ENCODE assay signal across 18 cellular contexts in genomic region chr19:35162471-35163326, GRCh38. TPM values are rescaled to one million over a fixed set of nuclear protein-coding genes. Genes with fewer than 3 reads are reported as not detected.
DNase-seq lines count a peak whose midpoint lies in the region; ATAC-seq, FAIRE-seq and TF ChIP-seq lines count a peak whose summit lies in the region.
"Had no signal": no experiment of that assay in that cellular context is flagged by ENCODE, and none has a peak within 500 bp of the region (broad histone marks: within the 10 kb centered on the region; RNA-seq: fewer than 3 reads in every experiment).

No MANE protein-coding gene starts in this region.

- H3K4me1 Mint-ChIP-seq in stimulated activated naive B cell treated with anti-CD40 and anti-IgM and Interleukin-4, amounts not matched to agents 10 μg/mL and 1 μg/mL and 100 μg/mL, for 72 hours = peaks cover 30 to 60% of the 10 kb centered on the region in 2 donors

- H4K20me1 ChIP-seq in HepG2 (ENCODE audit: insufficient read depth, low read length) (no peaks in the 10 kb centered on the region), OCI-LY7 (ENCODE audit: insufficient read depth, low read length) (no peaks in the 10 kb centered on the region)

- no peak overlapping the region for H3K4me3 Mint-ChIP-seq in stimulated activated naive B cell treated with anti-CD40 and anti-IgM and Interleukin-4, amounts not matched to agents 10 μg/mL and 1 μg/mL and 100 μg/mL, for 72 hours

- H3K27me3 ChIP-seq in HepG2 (ENCODE audit: control insufficient read depth in 1 of 2, insufficient read depth in 2 of 2, low read length in 2 of 2) = peaks cover 1 to 4% of the 10 kb centered on the region in 2 experiments; a peak in 2 of 5 replicates
- no peaks in the 10 kb centered on the region for H3K27me3 ChIP-seq in right lobe of liver

- H3K4me3 ChIP-seq in HepG2 (replicated peaks in 1 of 3; ENCODE audit: insufficient read depth in 1 of 3, low read depth in 2 of 3, low read length in 3 of 3) (no peak overlapping the region), right lobe of liver (no peak overlapping the region), OCI-LY7 (ENCODE audit: low read depth, low read length, poor library complexity, severe bottlenecking) (no peak overlapping the region)

- H3K27ac ChIP-seq in HepG2 (ENCODE audit: extremely low read length, insufficient read depth, low read length) = no peak overlapping the region
- no peak overlapping the region for H3K27ac ChIP-seq in right lobe of liver
- H3K27ac ChIP-seq in epithelial cell of prostate = peak overlapping the region; percentile 69
- H3K27ac ChIP-seq in OCI-LY7 (ENCODE audit: low read depth, low read length, poor library complexity, severe bottlenecking) = no peak overlapping the region

- CTCF ChIA-PET in HepG2 (lab: Yijun Ruan, JAX; ENCODE audit: low intra/inter-chr PET ratio, low total read pairs) (no interaction called here), OCI-LY7 (lab: Charles Lee; ENCODE audit: unreplicated experiment) (interaction anchor here (0.6 to 1.3 kb wide), 2 partner anchors 9 to 21 kb away, joined by 3 to 4 read pairs; partner anchors contain the start of gene FXYD5)

- H3K9me3 ChIP-seq in HepG2 (ENCODE audit: low read length) (peaks cover 20% of the 10 kb centered on the region; the same call in 1 of the 2 replicates), right lobe of liver (no peaks in the 10 kb centered on the region), OCI-LY7 (ENCODE audit: low read length) (peaks cover 20% of the 10 kb centered on the region; the same call in 1 of the 2 replicates)

- H3K9ac ChIP-seq in HepG2 (ENCODE audit: insufficient read depth, low read depth, low read length) = no peak overlapping the region

- 12% methylated on average over 6 of the region's 6 CpGs for WGBS in HepG2 (ENCODE audit: low lambda C conversion rate)
- WGBS in right lobe of liver (ENCODE audit: insufficient coverage, low coverage, low lambda C conversion rate, missing lambda C conversion rate) = 96% methylated on average over 5 of the region's 6 CpGs

- H3K4me2 ChIP-seq in HepG2 (ENCODE audit: low read depth, low read length) (no peak overlapping the region), OCI-LY7 (ENCODE audit: low read length) (no peak overlapping the region)

- TF ChIP-seq EP300 in HepG2 (IDR thresholded peaks at IDR 0.05; ENCODE audit: low read depth in 2 of 2, low read length in 2 of 2) (no peak), HepG2 (CRISPR knock-in tag; IDR thresholded peaks at IDR 0.05; ENCODE audit: borderline replicate concordance) (no peak)

- TF ChIP-seq RAD21 in HepG2 (CRISPR knock-in tag; IDR thresholded peaks at IDR 0.05) = no peak

- POLR2A ChIA-PET in HepG2 (lab: Yijun Ruan, JAX) (no interaction called here), OCI-LY7 (lab: Charles Lee) (no interaction called here)

- H3K4me1 ChIP-seq in HepG2 (ENCODE audit: insufficient read depth, low read length) (peaks cover 6% of the 10 kb centered on the region; the same call in 1 of the 2 replicates), right lobe of liver (peaks cover 0 to 3% (median 0%) of the 10 kb centered on the region in 4 donors), OCI-LY7 (ENCODE audit: insufficient read depth, low read length, poor library complexity, severe bottlenecking) (no peaks in the 10 kb centered on the region)

- no peaks in the 10 kb centered on the region for H3K9me2 ChIP-seq in OCI-LY7 (ENCODE audit: insufficient read depth, low read length)

- in situ Hi-C loops in HepG2 (cut with HindIII; ENCODE audit: extremely low pct_ligation_motif_present, low pct_unique_long_range_greater_than_20kb) = no loop called here

- no peak for ATAC-seq in HepG2
- ATAC-seq in right lobe of liver = no peak
- no peak for ATAC-seq in stimulated activated naive B cell treated with anti-CD40 and anti-IgM and Interleukin-4, amounts not matched to agents 10 μg/mL and 1 μg/mL and 100 μg/mL, for 72 hours (replicated peaks)
- ATAC-seq in HG03196 (IDR thresholded peaks at IDR 0.05; ENCODE audit: unreplicated experiment) = no peak
- ATAC-seq: left lobe of liver had no signal

- H3K79me2 ChIP-seq in HepG2 (ENCODE audit: insufficient read depth, low read length) (no peaks in the 10 kb centered on the region), OCI-LY7 (ENCODE audit: insufficient read depth, low read depth, low read length) (no peaks in the 10 kb centered on the region)

- H3K36me3 Mint-ChIP-seq in stimulated activated naive B cell treated with anti-CD40 and anti-IgM and Interleukin-4, amounts not matched to agents 10 μg/mL and 1 μg/mL and 100 μg/mL, for 72 hours = peaks cover 83 to 96% of the 10 kb centered on the region in 2 donors

- no peaks in the 10 kb centered on the region for H3K27me3 Mint-ChIP-seq in stimulated activated naive B cell treated with anti-CD40 and anti-IgM and Interleukin-4, amounts not matched to agents 10 μg/mL and 1 μg/mL and 100 μg/mL, for 72 hours

- TF ChIP-seq CTCF in HepG2 (CRISPR knock-in tag; IDR thresholded peaks at IDR 0.05) = no peak
- TF ChIP-seq CTCF in right lobe of liver (IDR thresholded peaks at IDR 0.05) = no peak
- no peak for TF ChIP-seq CTCF in OCI-LY7 (conservative IDR thresholded peaks at IDR 0.05; ENCODE audit: low read length)

- TF ChIP-seq POLR2A in HepG2 (IDR thresholded peaks at IDR 0.05; ENCODE audit: insufficient read depth in 1 of 2, low read depth in 2 of 2, low read length in 2 of 2) (no peak), right lobe of liver (IDR thresholded peaks at IDR 0.05) (no peak)

- no peak for DNase-seq in HepG2 (ENCODE audit: low spot score)
- no peak for DNase-seq in right lobe of liver
- peak; percentile 52 for DNase-seq in T1000 (lab: John Stamatoyannopoulos, UW)
- DNase-seq in epithelial cell of prostate (ENCODE audit: low read depth, low spot score) = peak; percentile 83
- no peak for DNase-seq in stimulated activated naive B cell treated with anti-CD40 and anti-IgM and Interleukin-4, amounts not matched to agents 10 μg/mL and 1 μg/mL and 100 μg/mL, for 72 hours
- no peak for DNase-seq in NCI-H146 treated with DMSO at 0.1 percent for 48 hours (lab: John Stamatoyannopoulos, UW; ENCODE audit: unreplicated experiment)
- DNase-seq in OCI-LY7 (ENCODE audit: low spot score) = no peak
- DNase-seq: activated CD4-positive, CD25-positive, alpha-beta regulatory T cell treated with anti-CD3 and anti-CD28 coated beads, Interleukin-2, amount 50 U/mL, for 72 hours; activated naive CD4-positive, alpha-beta T cell treated with anti-CD3 and anti-CD28 coated beads, Interleukin-2, amount 50 U/mL, for 16 hours; AML-193; GF-D8; HCEC 1CT; NCI-H1436; NK-92 treated with Interleukin-12 subunit alpha and Interleukin-12 subunit beta, amount 100 ng/mL, for 24 hours; nucleus accumbens had no signal

- no TSS peak for BruUV-seq in HepG2 (replicated peaks; lab: Mats Ljungman, UMichigan)
- no TSS peak for BruUV-seq in OCI-LY7 (replicated peaks; lab: Mats Ljungman, UMichigan)

- intact Hi-C loops in HepG2 (cut with micrococcal nuclease; ENCODE audit: unreplicated experiment) = no loop called here
- intact Hi-C loops in right lobe of liver (cut with DNase I) = no loop called here
- intact Hi-C loops in OCI-LY7 (cut with micrococcal nuclease; ENCODE audit: unreplicated experiment) = no loop called here

- peak overlapping the region; percentile 56 for H3K27ac Mint-ChIP-seq in stimulated activated naive B cell treated with anti-CD40 and anti-IgM and Interleukin-4, amounts not matched to agents 10 μg/mL and 1 μg/mL and 100 μg/mL, for 72 hours

- FAIRE-seq in HepG2 (lab: Jason Lieb, UNC) = no peak
- FAIRE-seq: GM18507 had no signal

- peaks cover 17 to 27% of the 10 kb centered on the region in 2 donors for H3K9me3 Mint-ChIP-seq in stimulated activated naive B cell treated with anti-CD40 and anti-IgM and Interleukin-4, amounts not matched to agents 10 μg/mL and 1 μg/mL and 100 μg/mL, for 72 hours

- no peaks in the 10 kb centered on the region for H3K36me3 ChIP-seq in HepG2 (replicated peaks in 1 of 2; ENCODE audit: control insufficient read depth in 1 of 2, insufficient read depth in 2 of 2, low read length in 2 of 2)
- H3K36me3 ChIP-seq in right lobe of liver = no peaks in the 10 kb centered on the region
- peaks cover 100% of the 10 kb centered on the region for H3K36me3 ChIP-seq in OCI-LY7 (ENCODE audit: insufficient read depth, low read length)

- no peak overlapping the region for H2AFZ ChIP-seq in HepG2 (ENCODE audit: low read length)
- no peak overlapping the region for H2AFZ ChIP-seq in OCI-LY7 (ENCODE audit: low read length)

RNA-seq across cellular contexts. Expression of gene FXYD5, which starts 8.2 kb away (rescaled TPM):
- total RNA-seq in HepG2 (2016; rRNA removed; fragmentation: Illumina TruSeq; extraction: Trizol) (not detected in 2 replicates), right lobe of liver (10 to 100 TPM in 4 of 6 experiments, 1 to 10 TPM in 2; 5.6 to 23.6 (median 14.2) TPM), OCI-LY7 (2022) (147 and 155 TPM in 2 replicates)
- total RNA-seq in HepG2 (2016; cell fraction: cytosol; rRNA removed; fragmentation: Illumina TruSeq; extraction: Trizol; ENCODE audit: low read depth) = not detected in 2 replicates
- total RNA-seq in HepG2 (2016; cell fraction: insoluble cytoplasmic fraction; rRNA removed; fragmentation: Illumina TruSeq; extraction: Trizol) = not detected in 2 replicates
- total RNA-seq in HepG2 (2016; cell fraction: membrane; rRNA removed; fragmentation: Illumina TruSeq; extraction: Trizol) = not detected in 2 replicates
- total RNA-seq in HepG2 (2016; cell fraction: nucleus; rRNA removed; fragmentation: Illumina TruSeq; extraction: Trizol) = not detected in 2 replicates
- polyA plus RNA-seq in HepG2 (2011; rRNA removed) = 0.65 and 0.91 TPM in 2 replicates
- polyA plus RNA-seq in HepG2 (2011; cell fraction: cytosol; rRNA removed) = 1.2 TPM in 2 replicates
- 0.64 and 1.2 TPM in 2 replicates for polyA plus RNA-seq in HepG2 (2011; cell fraction: nucleus; rRNA removed)
- polyA plus RNA-seq in HepG2 (2012) = 1.1 and 2.2 TPM in 2 replicates
- polyA plus RNA-seq in HepG2 (2016; cell fraction: cytosol; fragmentation: Illumina TruSeq; extraction: Trizol; ENCODE audit: low read depth) = 0.53 and 0.72 TPM in 2 replicates
- polyA plus RNA-seq in HepG2 (2016; cell fraction: insoluble cytoplasmic fraction; fragmentation: Illumina TruSeq; extraction: Trizol; ENCODE audit: low read depth) = 0.29 TPM in 1 of 2 replicates, not detected in the other
- 0.47 TPM in 1 of 2 replicates, not detected in the other for polyA plus RNA-seq in HepG2 (2016; cell fraction: membrane; fragmentation: Illumina TruSeq; extraction: Trizol; ENCODE audit: low read depth)
- polyA plus RNA-seq in HepG2 (2016; cell fraction: nucleus; fragmentation: Illumina TruSeq; extraction: Trizol; ENCODE audit: insufficient read depth, low read depth) = 0.89 TPM in 1 of 2 replicates, not detected in the other
- polyA minus RNA-seq in HepG2 (2011; rRNA and poly(A)+ RNA removed; ENCODE audit: low replicate concordance) = 0.60 and 172 TPM in 2 replicates
- polyA minus RNA-seq in HepG2 (2011; cell fraction: cytosol; rRNA and poly(A)+ RNA removed) = not detected in 2 replicates
- polyA minus RNA-seq in HepG2 (2011; cell fraction: nucleus; rRNA and poly(A)+ RNA removed) = not detected in 2 replicates
- 76.8 and 82.1 TPM in 2 replicates for total RNA-seq in OCI-LY7 (2014; rRNA removed; shearing (Covaris generic))

RNA-seq across cellular contexts. Expression of gene FXYD7, which starts 19.6 kb away (rescaled TPM):
- total RNA-seq in HepG2 (2016; rRNA removed; fragmentation: Illumina TruSeq; extraction: Trizol) = not detected in 2 replicates
- total RNA-seq in HepG2 (2016; cell fraction: cytosol; rRNA removed; fragmentation: Illumina TruSeq; extraction: Trizol; ENCODE audit: low read depth) = not detected in 2 replicates
- total RNA-seq in HepG2 (2016; cell fraction: insoluble cytoplasmic fraction; rRNA removed; fragmentation: Illumina TruSeq; extraction: Trizol) = not detected in 2 replicates
- not detected in 2 replicates for total RNA-seq in HepG2 (2016; cell fraction: membrane; rRNA removed; fragmentation: Illumina TruSeq; extraction: Trizol)
- total RNA-seq in HepG2 (2016; cell fraction: nucleus; rRNA removed; fragmentation: Illumina TruSeq; extraction: Trizol) = not detected in 2 replicates
- polyA plus RNA-seq in HepG2 (2011; rRNA removed) = 0.17 and 0.55 TPM in 2 replicates
- not detected in 2 replicates for polyA plus RNA-seq in HepG2 (2011; cell fraction: cytosol; rRNA removed)
- 2.3 and 3.0 TPM in 2 replicates for polyA plus RNA-seq in HepG2 (2011; cell fraction: nucleus; rRNA removed)
- 0.40 and 0.55 TPM in 2 replicates for polyA plus RNA-seq in HepG2 (2012)
- polyA plus RNA-seq in HepG2 (2016; cell fraction: cytosol; fragmentation: Illumina TruSeq; extraction: Trizol; ENCODE audit: low read depth) = not detected in 2 replicates
- polyA plus RNA-seq in HepG2 (2016; cell fraction: insoluble cytoplasmic fraction; fragmentation: Illumina TruSeq; extraction: Trizol; ENCODE audit: low read depth) = not detected in 2 replicates
- not detected in 2 replicates for polyA plus RNA-seq in HepG2 (2016; cell fraction: membrane; fragmentation: Illumina TruSeq; extraction: Trizol; ENCODE audit: low read depth)
- polyA plus RNA-seq in HepG2 (2016; cell fraction: nucleus; fragmentation: Illumina TruSeq; extraction: Trizol; ENCODE audit: insufficient read depth, low read depth) = not detected in 2 replicates
- 1.1 TPM in 1 of 2 replicates, not detected in the other for polyA minus RNA-seq in HepG2 (2011; rRNA and poly(A)+ RNA removed; ENCODE audit: low replicate concordance)
- polyA minus RNA-seq in HepG2 (2011; cell fraction: cytosol; rRNA and poly(A)+ RNA removed) = not detected in 2 replicates
- polyA minus RNA-seq in HepG2 (2011; cell fraction: nucleus; rRNA and poly(A)+ RNA removed) = not detected in 2 replicates
- under 1 TPM in 1 of 6 experiments, not detected in 5; 0.49 TPM for total RNA-seq in right lobe of liver
- 0.50 and 1.2 TPM in 2 replicates for total RNA-seq in OCI-LY7 (2014; rRNA removed; shearing (Covaris generic))
- total RNA-seq in OCI-LY7 (2022) = 6.1 and 6.3 TPM in 2 replicates

RNA-seq across cellular contexts. Expression of gene FXYD1, which starts 24.1 kb away (rescaled TPM):
- total RNA-seq in HepG2 (2016; rRNA removed; fragmentation: Illumina TruSeq; extraction: Trizol) = not detected in 2 replicates
- 0.81 TPM in 1 of 2 replicates, not detected in the other for total RNA-seq in HepG2 (2016; cell fraction: cytosol; rRNA removed; fragmentation: Illumina TruSeq; extraction: Trizol; ENCODE audit: low read depth)
- total RNA-seq in HepG2 (2016; cell fraction: insoluble cytoplasmic fraction; rRNA removed; fragmentation: Illumina TruSeq; extraction: Trizol) = not detected in 2 replicates
- 0.83 and 1.4 TPM in 2 replicates for total RNA-seq in HepG2 (2016; cell fraction: membrane; rRNA removed; fragmentation: Illumina TruSeq; extraction: Trizol)
- total RNA-seq in HepG2 (2016; cell fraction: nucleus; rRNA removed; fragmentation: Illumina TruSeq; extraction: Trizol) = not detected in 2 replicates
- 27.0 and 31.2 TPM in 2 replicates for polyA plus RNA-seq in HepG2 (2011; rRNA removed)
- 20.2 and 28.4 TPM in 2 replicates for polyA plus RNA-seq in HepG2 (2011; cell fraction: cytosol; rRNA removed)
- polyA plus RNA-seq in HepG2 (2011; cell fraction: nucleus; rRNA removed) = 60.9 and 88.5 TPM in 2 replicates
- 49.0 and 114 TPM in 2 replicates for polyA plus RNA-seq in HepG2 (2012)
- polyA plus RNA-seq in HepG2 (2016; cell fraction: cytosol; fragmentation: Illumina TruSeq; extraction: Trizol; ENCODE audit: low read depth) = 1.3 and 2.3 TPM in 2 replicates
- polyA plus RNA-seq in HepG2 (2016; cell fraction: insoluble cytoplasmic fraction; fragmentation: Illumina TruSeq; extraction: Trizol; ENCODE audit: low read depth) = 1.1 and 1.5 TPM in 2 replicates
- polyA plus RNA-seq in HepG2 (2016; cell fraction: membrane; fragmentation: Illumina TruSeq; extraction: Trizol; ENCODE audit: low read depth) = 0.93 and 1.2 TPM in 2 replicates
- 1.4 and 1.7 TPM in 2 replicates for polyA plus RNA-seq in HepG2 (2016; cell fraction: nucleus; fragmentation: Illumina TruSeq; extraction: Trizol; ENCODE audit: insufficient read depth, low read depth)
- polyA minus RNA-seq in HepG2 (2011; rRNA and poly(A)+ RNA removed; ENCODE audit: low replicate concordance) = 11.9 TPM in 1 of 2 replicates, not detected in the other
- 7.0 and 12.8 TPM in 2 replicates for polyA minus RNA-seq in HepG2 (2011; cell fraction: cytosol; rRNA and poly(A)+ RNA removed)
- 2.5 and 4.8 TPM in 2 replicates for polyA minus RNA-seq in HepG2 (2011; cell fraction: nucleus; rRNA and poly(A)+ RNA removed)
- 100 to 1,000 TPM in 4 of 6 experiments, 10 to 100 TPM in 2; 38.9 to 263 (median 140) TPM for total RNA-seq in right lobe of liver
- total RNA-seq in OCI-LY7 (2014; rRNA removed; shearing (Covaris generic)) = 0.57 and 1.8 TPM in 2 replicates
- total RNA-seq in OCI-LY7 (2022) = 5.5 and 11.5 TPM in 2 replicates

RNA-seq across cellular contexts. Expression of gene LGI4, which starts 27.8 kb away (rescaled TPM):
- total RNA-seq in HepG2 (2016; rRNA removed; fragmentation: Illumina TruSeq; extraction: Trizol) (not detected in 2 replicates), right lobe of liver (1 to 10 TPM in 5 of 6 experiments, under 1 TPM in 1; 0.99 to 2.0 (median 1.5) TPM), OCI-LY7 (2022) (2.7 and 5.9 TPM in 2 replicates)
- not detected in 2 replicates for total RNA-seq in HepG2 (2016; cell fraction: cytosol; rRNA removed; fragmentation: Illumina TruSeq; extraction: Trizol; ENCODE audit: low read depth)
- not detected in 2 replicates for total RNA-seq in HepG2 (2016; cell fraction: insoluble cytoplasmic fraction; rRNA removed; fragmentation: Illumina TruSeq; extraction: Trizol)
- total RNA-seq in HepG2 (2016; cell fraction: membrane; rRNA removed; fragmentation: Illumina TruSeq; extraction: Trizol) = not detected in 2 replicates
- not detected in 2 replicates for total RNA-seq in HepG2 (2016; cell fraction: nucleus; rRNA removed; fragmentation: Illumina TruSeq; extraction: Trizol)
- 2.8 and 4.2 TPM in 2 replicates for polyA plus RNA-seq in HepG2 (2011; rRNA removed)
- 1.2 and 2.3 TPM in 2 replicates for polyA plus RNA-seq in HepG2 (2011; cell fraction: cytosol; rRNA removed)
- 19.3 and 20.3 TPM in 2 replicates for polyA plus RNA-seq in HepG2 (2011; cell fraction: nucleus; rRNA removed)
- polyA plus RNA-seq in HepG2 (2012) = 2.5 and 5.6 TPM in 2 replicates
- not detected in 2 replicates for polyA plus RNA-seq in HepG2 (2016; cell fraction: cytosol; fragmentation: Illumina TruSeq; extraction: Trizol; ENCODE audit: low read depth)
- polyA plus RNA-seq in HepG2 (2016; cell fraction: insoluble cytoplasmic fraction; fragmentation: Illumina TruSeq; extraction: Trizol; ENCODE audit: low read depth) = not detected in 2 replicates
- polyA plus RNA-seq in HepG2 (2016; cell fraction: membrane; fragmentation: Illumina TruSeq; extraction: Trizol; ENCODE audit: low read depth) = not detected in 2 replicates
- not detected in 2 replicates for polyA plus RNA-seq in HepG2 (2016; cell fraction: nucleus; fragmentation: Illumina TruSeq; extraction: Trizol; ENCODE audit: insufficient read depth, low read depth)
- 0.16 and 2.2 TPM in 2 replicates for polyA minus RNA-seq in HepG2 (2011; rRNA and poly(A)+ RNA removed; ENCODE audit: low replicate concordance)
- polyA minus RNA-seq in HepG2 (2011; cell fraction: cytosol; rRNA and poly(A)+ RNA removed) = 0.59 and 0.88 TPM in 2 replicates
- polyA minus RNA-seq in HepG2 (2011; cell fraction: nucleus; rRNA and poly(A)+ RNA removed) = 0.39 and 1.5 TPM in 2 replicates
- total RNA-seq in OCI-LY7 (2014; rRNA removed; shearing (Covaris generic)) = 0.28 and 1.1 TPM in 2 replicates

RNA-seq across cellular contexts. Expression of gene FXYD3, which starts 47.1 kb away (rescaled TPM):
- total RNA-seq in HepG2 (2016; rRNA removed; fragmentation: Illumina TruSeq; extraction: Trizol) (not detected in 2 replicates), right lobe of liver (1 to 10 TPM in 1 of 6 experiments, not detected in 5; 1.0 TPM), OCI-LY7 (2022) (0.88 TPM in 1 of 2 replicates, not detected in the other)
- not detected in 2 replicates for total RNA-seq in HepG2 (2016; cell fraction: cytosol; rRNA removed; fragmentation: Illumina TruSeq; extraction: Trizol; ENCODE audit: low read depth)
- total RNA-seq in HepG2 (2016; cell fraction: insoluble cytoplasmic fraction; rRNA removed; fragmentation: Illumina TruSeq; extraction: Trizol) = not detected in 2 replicates
- total RNA-seq in HepG2 (2016; cell fraction: membrane; rRNA removed; fragmentation: Illumina TruSeq; extraction: Trizol) = not detected in 2 replicates
- total RNA-seq in HepG2 (2016; cell fraction: nucleus; rRNA removed; fragmentation: Illumina TruSeq; extraction: Trizol) = not detected in 2 replicates
- polyA plus RNA-seq in HepG2 (2011; rRNA removed) = 4.9 and 5.5 TPM in 2 replicates
- polyA plus RNA-seq in HepG2 (2011; cell fraction: cytosol; rRNA removed) = 2.7 and 4.0 TPM in 2 replicates
- 3.8 and 4.8 TPM in 2 replicates for polyA plus RNA-seq in HepG2 (2011; cell fraction: nucleus; rRNA removed)
- 3.1 and 5.9 TPM in 2 replicates for polyA plus RNA-seq in HepG2 (2012)
- not detected in 2 replicates for polyA plus RNA-seq in HepG2 (2016; cell fraction: cytosol; fragmentation: Illumina TruSeq; extraction: Trizol; ENCODE audit: low read depth)
- not detected in 2 replicates for polyA plus RNA-seq in HepG2 (2016; cell fraction: insoluble cytoplasmic fraction; fragmentation: Illumina TruSeq; extraction: Trizol; ENCODE audit: low read depth)
- polyA plus RNA-seq in HepG2 (2016; cell fraction: membrane; fragmentation: Illumina TruSeq; extraction: Trizol; ENCODE audit: low read depth) = not detected in 2 replicates
- not detected in 2 replicates for polyA plus RNA-seq in HepG2 (2016; cell fraction: nucleus; fragmentation: Illumina TruSeq; extraction: Trizol; ENCODE audit: insufficient read depth, low read depth)
- 1.1 and 15.3 TPM in 2 replicates for polyA minus RNA-seq in HepG2 (2011; rRNA and poly(A)+ RNA removed; ENCODE audit: low replicate concordance)
- 0.99 TPM in 1 of 2 replicates, not detected in the other for polyA minus RNA-seq in HepG2 (2011; cell fraction: cytosol; rRNA and poly(A)+ RNA removed)
- 2.6 TPM in 1 of 2 replicates, not detected in the other for polyA minus RNA-seq in HepG2 (2011; cell fraction: nucleus; rRNA and poly(A)+ RNA removed)
- 0.35 TPM in 1 of 2 replicates, not detected in the other for total RNA-seq in OCI-LY7 (2014; rRNA removed; shearing (Covaris generic))

Comparison
In these comparisons a context has a peak if more than half of its experiments do, and no peak if none do; other contexts are left out.
1. RNA of gene FXYD5, which starts 8.2 kb away (total RNA-seq): 76.8 to 155 TPM in OCI-LY7 and 5.6 to 23.6 TPM in right lobe of liver; not detected in HepG2; every median in the first group is over 4 times any median in the second.
2. DNase-seq: peak in T1000 (single experiment) and epithelial cell of prostate (single experiment); none in HepG2 (single experiment), right lobe of liver (0 of 3), stimulated activated naive B cell treated with anti-CD40 and anti-IgM and Interleukin-4, amounts not matched to agents 10 μg/mL and 1 μg/mL and 100 μg/mL, for 72 hours (single experiment), NCI-H146 treated with DMSO at 0.1 percent for 48 hours (single experiment) and OCI-LY7 (single experiment).